In genomic region chr4:188930822-188931221, GRCh38 we compare ENCODE assay signal across 20 cellular contexts.
A peak's percentile ranks its signal among the peaks of the same experiment; 100 is the strongest.
DNase-seq lines count a peak whose midpoint lies in the region; ATAC-seq, FAIRE-seq and TF ChIP-seq lines count a peak whose summit lies in the region.
"Had no signal": no experiment of that assay in that cellular context is flagged by ENCODE, and none has a peak within 500 bp of the region (broad histone marks: within the 10 kb centered on the region; RNA-seq: fewer than 3 reads in every experiment).

No MANE protein-coding gene starts in this region.

- no peak for TF ChIP-seq EP300 in GM12878 (IDR thresholded peaks at IDR 0.05; ENCODE audit: borderline replicate concordance in 1 of 2, control insufficient read depth in 1 of 2, low read depth in 2 of 2, low read length in 2 of 2)

- no peak overlapping the region for H3K9ac ChIP-seq in GM12878 (ENCODE audit: control insufficient read depth, insufficient read depth, low read length)
- H3K9ac ChIP-seq: parathyroid adenoma had no signal

- no peaks in the 10 kb centered on the region for H3K79me2 ChIP-seq in GM12878 (ENCODE audit: control insufficient read depth, insufficient read depth, low read length)
- H3K79me2 ChIP-seq: parathyroid adenoma had no signal

- no peaks in the 10 kb centered on the region for H3K36me3 ChIP-seq in GM12878 (ENCODE audit: control insufficient read depth in 2 of 2, insufficient read depth in 2 of 2, low read length in 1 of 2)
- no peaks in the 10 kb centered on the region for H3K36me3 ChIP-seq in effector memory CD4-positive, alpha-beta T cell (ENCODE audit: control insufficient read depth, insufficient read depth, low read length)
- H3K36me3 ChIP-seq: thyroid gland had no signal

- peaks cover 42% of the 10 kb centered on the region for H3K9me3 Mint-ChIP-seq in activated T-helper 2 cell treated with anti-CD3 and anti-CD28 coated beads, Interferon-gamma antibody, Interleukin-2, Interleukin-4, amounts not matched to agents 10 μg/mL and 5 μg/mL and 100 μg/mL, durations not matched to agents 14 hours and 24 hours and 36 hours

- POLR2A ChIA-PET in GM12878 (lab: Charles Lee) = no interaction called here

- FAIRE-seq in GM12878 (lab: Jason Lieb, UNC) = no peak

- no peak for TF ChIP-seq RAD21 in GM12878 (IDR thresholded peaks at IDR 0.05; ENCODE audit: insufficient read depth, low read depth, low read length)

- no TSS peak for BruUV-seq in GM12878 (replicated peaks; lab: Mats Ljungman, UMichigan)

- SMC1A ChIA-PET in GM12878 (lab: Charles Lee; ENCODE audit: uncharacterized antibody, unreplicated experiment) = no interaction called here

- no peaks in the 10 kb centered on the region for H3K36me3 Mint-ChIP-seq in activated T-helper 2 cell treated with anti-CD3 and anti-CD28 coated beads, Interferon-gamma antibody, Interleukin-2, Interleukin-4, amounts not matched to agents 10 μg/mL and 5 μg/mL and 100 μg/mL, durations not matched to agents 14 hours and 24 hours and 36 hours (ENCODE audit: low read depth)
- H3K36me3 Mint-ChIP-seq: activated naive CD4-positive, alpha-beta T cell treated with anti-CD3 and anti-CD28 coated beads, Interleukin-2, amount 50 U/mL, for 24 hours; CD14-positive monocyte had no signal

- H3K27me3 Mint-ChIP-seq in activated T-helper 2 cell treated with anti-CD3 and anti-CD28 coated beads, Interferon-gamma antibody, Interleukin-2, Interleukin-4, amounts not matched to agents 10 μg/mL and 5 μg/mL and 100 μg/mL, durations not matched to agents 14 hours and 24 hours and 36 hours (ENCODE audit: low read depth) = no peaks in the 10 kb centered on the region
- H3K27me3 Mint-ChIP-seq: activated naive CD4-positive, alpha-beta T cell treated with anti-CD3 and anti-CD28 coated beads, Interleukin-2, amount 50 U/mL, for 24 hours had no signal

- H2AFZ ChIP-seq in GM12878 (ENCODE audit: control insufficient read depth, low read depth, low read length) = no peak overlapping the region
- H2AFZ ChIP-seq: parathyroid adenoma had no signal

- intact Hi-C loops in GM12878 (cut with micrococcal nuclease; ENCODE audit: unreplicated experiment) = no loop called here
- intact Hi-C loops in activated T-helper 2 cell treated with anti-CD3 and anti-CD28 coated beads, Interferon-gamma antibody, Interleukin-2, Interleukin-4, amounts not matched to agents 10 μg/mL and 5 μg/mL and 100 μg/mL, durations not matched to agents 14 hours and 24 hours and 36 hours (cut with micrococcal nuclease) = no loop called here

- no peaks in the 10 kb centered on the region for H3K4me1 ChIP-seq in GM12878 (ENCODE audit: control insufficient read depth, insufficient read depth, low read length)
- no peaks in the 10 kb centered on the region for H3K4me1 ChIP-seq in effector memory CD4-positive, alpha-beta T cell (ENCODE audit: control insufficient read depth, insufficient read depth, low read length, poor library complexity, severe bottlenecking)
- H3K4me1 ChIP-seq: parathyroid adenoma, thyroid gland had no signal

- no peak for TF ChIP-seq POLR2A in GM12878 (IDR thresholded peaks at IDR 0.05; ENCODE audit: low read depth, low read length)

- H3K27ac ChIP-seq in GM12878 (ENCODE audit: control insufficient read depth, insufficient read depth) = no peak overlapping the region
- H3K27ac ChIP-seq in effector memory CD4-positive, alpha-beta T cell (ENCODE audit: insufficient read depth, low read length, poor library complexity, severe bottlenecking) = no peak overlapping the region
- H3K27ac ChIP-seq: parathyroid adenoma, thyroid gland had no signal

- no peak overlapping the region for H3K4me3 Mint-ChIP-seq in activated T-helper 2 cell treated with anti-CD3 and anti-CD28 coated beads, Interferon-gamma antibody, Interleukin-2, Interleukin-4, amounts not matched to agents 10 μg/mL and 5 μg/mL and 100 μg/mL, durations not matched to agents 14 hours and 24 hours and 36 hours (ENCODE audit: low read depth)
- H3K4me3 Mint-ChIP-seq: activated naive CD4-positive, alpha-beta T cell treated with anti-CD3 and anti-CD28 coated beads, Interleukin-2, amount 50 U/mL, for 24 hours; CD14-positive monocyte had no signal

- no peaks in the 10 kb centered on the region for H4K20me1 ChIP-seq in GM12878 (ENCODE audit: control insufficient read depth, insufficient read depth)

- peak; percentile 8 to 22 for DNase-seq in NCI-H524 (lab: John Stamatoyannopoulos, UW)
- no peak for DNase-seq in NCI-H524 treated with DMSO at 0.1 percent for 48 hours (lab: John Stamatoyannopoulos, UW)
- DNase-seq in stimulated activated CD4-positive, alpha-beta T cell treated with anti-CD3 and anti-CD28 coated beads, Interleukin-2, amount 100 ng/mL, for 24 hours = peak; percentile 5 to 18
- DNase-seq in stimulated activated CD4-positive, alpha-beta T cell treated with anti-CD3 and anti-CD28 coated beads, Interleukin-4, amount 100 ng/mL, for 24 hours = no peak
- DNase-seq in GM12878 (ENCODE audit: low read depth, low spot score) = no peak
- DNase-seq in stimulated activated CD8-positive, alpha-beta memory T cell treated with anti-CD3 and anti-CD28 coated beads, Interleukin-4, amount 100 ng/mL, for 48 hours = peak; percentile 24
- no peak for DNase-seq in effector memory CD4-positive, alpha-beta T cell
- DNase-seq in activated T-helper 2 cell treated with anti-CD3 and anti-CD28 coated beads, Interferon-gamma antibody, Interleukin-2, Interleukin-4, amounts not matched to agents 10 μg/mL and 5 μg/mL and 100 μg/mL, durations not matched to agents 14 hours and 24 hours and 36 hours (ENCODE audit: low spot score) = no peak
- DNase-seq: dermis blood vessel endothelial cell; DMS79; Kasumi-1; NCI-H1105 treated with DMSO at 0.1 percent for 48 hours; NCI-H2171 treated with DMSO at 0.1 percent for 48 hours; NK-92 treated with Interleukin-12 subunit alpha and Interleukin-12 subunit beta, amount 100 ng/mL, for 24 hours; RPMI8226; stimulated activated CD4-positive, alpha-beta T cell treated with anti-CD3 and anti-CD28 coated beads, Interleukin-2, amount 100 ng/mL, for 48 hours; thyroid gland had no signal

- no peak overlapping the region for H3K4me3 ChIP-seq in GM12878
- no peak overlapping the region for H3K4me3 ChIP-seq in effector memory CD4-positive, alpha-beta T cell (ENCODE audit: insufficient read depth, low read depth, low read length, poor library complexity, severe bottlenecking)
- H3K4me3 ChIP-seq: thyroid gland had no signal

- in situ Hi-C loops in GM12878 (cut with MboI) = no loop called here

- H3K27ac Mint-ChIP-seq in activated T-helper 2 cell treated with anti-CD3 and anti-CD28 coated beads, Interferon-gamma antibody, Interleukin-2, Interleukin-4, amounts not matched to agents 10 μg/mL and 5 μg/mL and 100 μg/mL, durations not matched to agents 14 hours and 24 hours and 36 hours = no peak overlapping the region
- H3K27ac Mint-ChIP-seq: activated naive CD4-positive, alpha-beta T cell treated with anti-CD3 and anti-CD28 coated beads, Interleukin-2, amount 50 U/mL, for 24 hours; CD14-positive monocyte had no signal

- no peak for ATAC-seq in GM12878

- 35% methylated on average over 2 of the region's 2 CpGs for WGBS in GM12878 (ENCODE audit: insufficient coverage, insufficient replicate concordance, low lambda C conversion rate, missing lambda C conversion rate)

- CTCF ChIA-PET in GM12878 (lab: Yijun Ruan, JAX) = no interaction called here

- no peak for TF ChIP-seq CTCF in GM12878 (IDR thresholded peaks at IDR 0.05 in 2 of 3, conservative IDR thresholded peaks at IDR 0.05 in 1 of 3; ENCODE audit: control insufficient read depth in 2 of 3, extremely low read depth in 1 of 3, insufficient read depth in 1 of 3, low read depth in 3 of 3, low read length in 3 of 3)

- no peaks in the 10 kb centered on the region for H3K27me3 ChIP-seq in GM12878 (replicated peaks in 1 of 2; ENCODE audit: control insufficient read depth in 2 of 2, insufficient read depth in 2 of 2, low read length in 1 of 2)
- no peaks in the 10 kb centered on the region for H3K27me3 ChIP-seq in effector memory CD4-positive, alpha-beta T cell (replicated peaks; ENCODE audit: control insufficient read depth, insufficient read depth, low read length, poor library complexity, severe bottlenecking)
- H3K27me3 ChIP-seq: thyroid gland had no signal

- RAD21 ChIA-PET in GM12878 (lab: Charles Lee; ENCODE audit: unreplicated experiment) = no interaction called here

- H3K4me2 ChIP-seq in GM12878 (ENCODE audit: control insufficient read depth, insufficient read depth) = no peak overlapping the region

- no peaks in the 10 kb centered on the region; the same call in 1 of the 3 replicates for H3K9me3 ChIP-seq in GM12878 (replicated peaks; ENCODE audit: control insufficient read depth, insufficient read depth, low read length)
- H3K9me3 ChIP-seq in effector memory CD4-positive, alpha-beta T cell (ENCODE audit: control insufficient read depth, low read length) = no peaks in the 10 kb centered on the region
- H3K9me3 ChIP-seq: thyroid gland had no signal

- no peaks in the 10 kb centered on the region for H3K4me1 Mint-ChIP-seq in activated T-helper 2 cell treated with anti-CD3 and anti-CD28 coated beads, Interferon-gamma antibody, Interleukin-2, Interleukin-4, amounts not matched to agents 10 μg/mL and 5 μg/mL and 100 μg/mL, durations not matched to agents 14 hours and 24 hours and 36 hours (ENCODE audit: low read depth)
- H3K4me1 Mint-ChIP-seq: activated naive CD4-positive, alpha-beta T cell treated with anti-CD3 and anti-CD28 coated beads, Interleukin-2, amount 50 U/mL, for 24 hours; CD14-positive monocyte had no signal

TF ChIP-seq in GM12878, 131 proteins besides CTCF, POLR2A, EP300 and RAD21 (continues in another document):
- TF ChIP-seq, protein P1, sequence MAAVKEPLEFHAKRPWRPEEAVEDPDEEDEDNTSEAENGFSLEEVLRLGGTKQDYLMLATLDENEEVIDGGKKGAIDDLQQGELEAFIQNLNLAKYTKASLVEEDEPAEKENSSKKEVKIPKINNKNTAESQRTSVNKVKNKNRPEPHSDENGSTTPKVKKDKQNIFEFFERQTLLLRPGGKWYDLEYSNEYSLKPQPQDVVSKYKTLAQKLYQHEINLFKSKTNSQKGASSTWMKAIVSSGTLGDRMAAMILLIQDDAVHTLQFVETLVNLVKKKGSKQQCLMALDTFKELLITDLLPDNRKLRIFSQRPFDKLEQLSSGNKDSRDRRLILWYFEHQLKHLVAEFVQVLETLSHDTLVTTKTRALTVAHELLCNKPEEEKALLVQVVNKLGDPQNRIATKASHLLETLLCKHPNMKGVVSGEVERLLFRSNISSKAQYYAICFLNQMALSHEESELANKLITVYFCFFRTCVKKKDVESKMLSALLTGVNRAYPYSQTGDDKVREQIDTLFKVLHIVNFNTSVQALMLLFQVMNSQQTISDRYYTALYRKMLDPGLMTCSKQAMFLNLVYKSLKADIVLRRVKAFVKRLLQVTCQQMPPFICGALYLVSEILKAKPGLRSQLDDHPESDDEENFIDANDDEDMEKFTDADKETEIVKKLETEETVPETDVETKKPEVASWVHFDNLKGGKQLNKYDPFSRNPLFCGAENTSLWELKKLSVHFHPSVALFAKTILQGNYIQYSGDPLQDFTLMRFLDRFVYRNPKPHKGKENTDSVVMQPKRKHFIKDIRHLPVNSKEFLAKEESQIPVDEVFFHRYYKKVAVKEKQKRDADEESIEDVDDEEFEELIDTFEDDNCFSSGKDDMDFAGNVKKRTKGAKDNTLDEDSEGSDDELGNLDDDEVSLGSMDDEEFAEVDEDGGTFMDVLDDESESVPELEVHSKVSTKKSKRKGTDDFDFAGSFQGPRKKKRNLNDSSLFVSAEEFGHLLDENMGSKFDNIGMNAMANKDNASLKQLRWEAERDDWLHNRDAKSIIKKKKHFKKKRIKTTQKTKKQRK (IDR thresholded peaks at IDR 0.05; ENCODE audit: low read depth, low read length) = peak; percentile 47; the same call in 1 of the 2 replicates

Comparison
In these comparisons a context has a peak if more than half of its experiments do, and no peak if none do; other contexts are left out.
1. DNase-seq: peak in NCI-H524 (2 of 2), stimulated activated CD4-positive, alpha-beta T cell treated with anti-CD3 and anti-CD28 coated beads, Interleukin-2, amount 100 ng/mL, for 24 hours (2 of 2) and stimulated activated CD8-positive, alpha-beta memory T cell treated with anti-CD3 and anti-CD28 coated beads, Interleukin-4, amount 100 ng/mL, for 48 hours (single experiment); none in NCI-H524 treated with DMSO at 0.1 percent for 48 hours (single experiment), stimulated activated CD4-positive, alpha-beta T cell treated with anti-CD3 and anti-CD28 coated beads, Interleukin-4, amount 100 ng/mL, for 24 hours (single experiment), GM12878 (single experiment), effector memory CD4-positive, alpha-beta T cell (0 of 3) and activated T-helper 2 cell treated with anti-CD3 and anti-CD28 coated beads, Interferon-gamma antibody, Interleukin-2, Interleukin-4, amounts not matched to agents 10 μg/mL and 5 μg/mL and 100 μg/mL, durations not matched to agents 14 hours and 24 hours and 36 hours (single experiment).